In genomic region chr11:123299721-123300120, GRCh38 we compare ENCODE assay signal across 1 cellular context.
TF ChIP-seq lines count a peak whose summit lies in the region.

No MANE protein-coding gene starts in this region.

TF ChIP-seq in H1, 55 proteins besides CTCF, POLR2A, EP300 and RAD21 (continued from another document):
- no peak for TF ChIP-seq CTBP2 (IDR thresholded peaks at IDR 0.05; ENCODE audit: borderline replicate concordance, insufficient read depth, insufficient read length, low read length)
- no peak for TF ChIP-seq SIN3A (conservative IDR thresholded peaks at IDR 0.05 in 1 of 2, IDR thresholded peaks at IDR 0.05 in 1 of 2; ENCODE audit: low read depth in 1 of 2, low read length in 2 of 2)
- no peak for TF ChIP-seq HDAC6 (IDR thresholded peaks at IDR 0.05; ENCODE audit: low read depth, low read length)
- no peak for TF ChIP-seq RXRA (IDR thresholded peaks at IDR 0.05; ENCODE audit: insufficient read depth, low read depth, low read length)
